ENCODE assay signal across 2 cellular contexts in the genomic region with DNA sequence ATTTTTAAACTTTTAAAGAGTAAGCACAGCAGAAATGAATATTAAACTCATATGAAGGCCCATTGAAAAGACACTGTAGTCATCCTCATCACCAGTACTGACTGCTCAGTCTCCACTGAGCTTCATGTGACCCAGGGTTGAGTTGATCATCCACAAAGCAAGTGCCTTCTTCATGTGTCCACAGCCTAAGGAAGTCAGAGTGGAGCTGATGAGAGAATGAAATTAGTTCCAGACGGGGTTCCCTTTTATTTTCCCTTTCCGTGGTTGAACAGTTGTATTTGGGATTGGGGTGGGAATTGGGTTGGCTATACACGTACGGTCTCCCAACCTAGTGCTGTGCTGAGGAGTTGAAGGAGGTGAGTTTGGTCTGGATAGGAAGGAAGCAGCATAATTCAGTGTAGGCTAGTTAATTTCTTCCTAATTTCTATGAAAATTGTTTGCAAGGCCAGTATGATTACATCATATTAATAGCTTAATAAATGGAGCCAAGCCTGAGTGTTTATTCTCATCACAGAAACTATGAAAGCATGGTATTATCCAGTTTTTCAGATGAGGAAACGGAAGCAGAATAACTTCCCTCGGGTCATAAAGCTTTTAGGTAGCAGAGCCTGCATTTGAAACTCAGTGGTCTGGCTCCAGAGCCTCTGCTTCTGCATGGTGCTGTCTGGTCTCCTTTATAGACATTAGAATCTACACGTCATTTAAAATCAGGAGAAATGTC.
TF ChIP-seq lines count a peak whose summit lies in the region.

No MANE protein-coding gene starts in this region.

TF ChIP-seq in SK-N-SH, 30 proteins besides CTCF, POLR2A, EP300 and RAD21 (continued from another document):
- TF ChIP-seq, protein P1, sequence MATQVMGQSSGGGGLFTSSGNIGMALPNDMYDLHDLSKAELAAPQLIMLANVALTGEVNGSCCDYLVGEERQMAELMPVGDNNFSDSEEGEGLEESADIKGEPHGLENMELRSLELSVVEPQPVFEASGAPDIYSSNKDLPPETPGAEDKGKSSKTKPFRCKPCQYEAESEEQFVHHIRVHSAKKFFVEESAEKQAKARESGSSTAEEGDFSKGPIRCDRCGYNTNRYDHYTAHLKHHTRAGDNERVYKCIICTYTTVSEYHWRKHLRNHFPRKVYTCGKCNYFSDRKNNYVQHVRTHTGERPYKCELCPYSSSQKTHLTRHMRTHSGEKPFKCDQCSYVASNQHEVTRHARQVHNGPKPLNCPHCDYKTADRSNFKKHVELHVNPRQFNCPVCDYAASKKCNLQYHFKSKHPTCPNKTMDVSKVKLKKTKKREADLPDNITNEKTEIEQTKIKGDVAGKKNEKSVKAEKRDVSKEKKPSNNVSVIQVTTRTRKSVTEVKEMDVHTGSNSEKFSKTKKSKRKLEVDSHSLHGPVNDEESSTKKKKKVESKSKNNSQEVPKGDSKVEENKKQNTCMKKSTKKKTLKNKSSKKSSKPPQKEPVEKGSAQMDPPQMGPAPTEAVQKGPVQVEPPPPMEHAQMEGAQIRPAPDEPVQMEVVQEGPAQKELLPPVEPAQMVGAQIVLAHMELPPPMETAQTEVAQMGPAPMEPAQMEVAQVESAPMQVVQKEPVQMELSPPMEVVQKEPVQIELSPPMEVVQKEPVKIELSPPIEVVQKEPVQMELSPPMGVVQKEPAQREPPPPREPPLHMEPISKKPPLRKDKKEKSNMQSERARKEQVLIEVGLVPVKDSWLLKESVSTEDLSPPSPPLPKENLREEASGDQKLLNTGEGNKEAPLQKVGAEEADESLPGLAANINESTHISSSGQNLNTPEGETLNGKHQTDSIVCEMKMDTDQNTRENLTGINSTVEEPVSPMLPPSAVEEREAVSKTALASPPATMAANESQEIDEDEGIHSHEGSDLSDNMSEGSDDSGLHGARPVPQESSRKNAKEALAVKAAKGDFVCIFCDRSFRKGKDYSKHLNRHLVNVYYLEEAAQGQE (IDR thresholded peaks at IDR 0.05; ENCODE audit: low read depth, low read length): no peak
- TF ChIP-seq RCOR1 (IDR thresholded peaks at IDR 0.05; ENCODE audit: low read length) (no peak), EZH2phosphoT487 (IDR thresholded peaks at IDR 0.05; ENCODE audit: borderline replicate concordance, low read depth) (no peak), YY1 (IDR thresholded peaks at IDR 0.05; ENCODE audit: low read depth) (no peak), JUND (IDR thresholded peaks at IDR 0.05) (no peak), SMC3 (IDR thresholded peaks at IDR 0.05; ENCODE audit: low read depth, low read length) (no peak), RFX5 (IDR thresholded peaks at IDR 0.05; ENCODE audit: low read length) (no peak), MXI1 (IDR thresholded peaks at IDR 0.05; ENCODE audit: low read depth, low read length) (no peak), FOXJ3 (CRISPR knock-in tag; IDR thresholded peaks at IDR 0.05) (no peak), MEF2A (IDR thresholded peaks at IDR 0.05; ENCODE audit: borderline replicate concordance, low read depth) (no peak), ELF1 (IDR thresholded peaks at IDR 0.05) (no peak), FOXM1 (IDR thresholded peaks at IDR 0.05; ENCODE audit: low read depth) (no peak), TEAD4 (IDR thresholded peaks at IDR 0.05; ENCODE audit: borderline replicate concordance, insufficient read depth) (no peak), TAF1 (IDR thresholded peaks at IDR 0.05; ENCODE audit: borderline replicate concordance, low read depth, low read length) (no peak), SIN3A (IDR thresholded peaks at IDR 0.05; ENCODE audit: borderline replicate concordance, low read depth, low read length) (no peak)
- TF ChIP-seq, protein P2, sequence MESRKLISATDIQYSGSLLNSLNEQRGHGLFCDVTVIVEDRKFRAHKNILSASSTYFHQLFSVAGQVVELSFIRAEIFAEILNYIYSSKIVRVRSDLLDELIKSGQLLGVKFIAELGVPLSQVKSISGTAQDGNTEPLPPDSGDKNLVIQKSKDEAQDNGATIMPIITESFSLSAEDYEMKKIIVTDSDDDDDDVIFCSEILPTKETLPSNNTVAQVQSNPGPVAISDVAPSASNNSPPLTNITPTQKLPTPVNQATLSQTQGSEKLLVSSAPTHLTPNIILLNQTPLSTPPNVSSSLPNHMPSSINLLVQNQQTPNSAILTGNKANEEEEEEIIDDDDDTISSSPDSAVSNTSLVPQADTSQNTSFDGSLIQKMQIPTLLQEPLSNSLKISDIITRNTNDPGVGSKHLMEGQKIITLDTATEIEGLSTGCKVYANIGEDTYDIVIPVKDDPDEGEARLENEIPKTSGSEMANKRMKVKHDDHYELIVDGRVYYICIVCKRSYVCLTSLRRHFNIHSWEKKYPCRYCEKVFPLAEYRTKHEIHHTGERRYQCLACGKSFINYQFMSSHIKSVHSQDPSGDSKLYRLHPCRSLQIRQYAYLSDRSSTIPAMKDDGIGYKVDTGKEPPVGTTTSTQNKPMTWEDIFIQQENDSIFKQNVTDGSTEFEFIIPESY (IDR thresholded peaks at IDR 0.05; ENCODE audit: borderline replicate concordance, low read depth): no peak
- TF ChIP-seq, protein P3, sequence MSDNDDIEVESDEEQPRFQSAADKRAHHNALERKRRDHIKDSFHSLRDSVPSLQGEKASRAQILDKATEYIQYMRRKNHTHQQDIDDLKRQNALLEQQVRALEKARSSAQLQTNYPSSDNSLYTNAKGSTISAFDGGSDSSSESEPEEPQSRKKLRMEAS (IDR thresholded peaks at IDR 0.05; ENCODE audit: low read depth): no peak

TF ChIP-seq in SK-N-SH treated with all-trans-retinoic acid at 6 μM for 48 hours, 23 proteins besides CTCF, POLR2A, EP300 and RAD21 (continued from another document):
- TF ChIP-seq, protein P4, sequence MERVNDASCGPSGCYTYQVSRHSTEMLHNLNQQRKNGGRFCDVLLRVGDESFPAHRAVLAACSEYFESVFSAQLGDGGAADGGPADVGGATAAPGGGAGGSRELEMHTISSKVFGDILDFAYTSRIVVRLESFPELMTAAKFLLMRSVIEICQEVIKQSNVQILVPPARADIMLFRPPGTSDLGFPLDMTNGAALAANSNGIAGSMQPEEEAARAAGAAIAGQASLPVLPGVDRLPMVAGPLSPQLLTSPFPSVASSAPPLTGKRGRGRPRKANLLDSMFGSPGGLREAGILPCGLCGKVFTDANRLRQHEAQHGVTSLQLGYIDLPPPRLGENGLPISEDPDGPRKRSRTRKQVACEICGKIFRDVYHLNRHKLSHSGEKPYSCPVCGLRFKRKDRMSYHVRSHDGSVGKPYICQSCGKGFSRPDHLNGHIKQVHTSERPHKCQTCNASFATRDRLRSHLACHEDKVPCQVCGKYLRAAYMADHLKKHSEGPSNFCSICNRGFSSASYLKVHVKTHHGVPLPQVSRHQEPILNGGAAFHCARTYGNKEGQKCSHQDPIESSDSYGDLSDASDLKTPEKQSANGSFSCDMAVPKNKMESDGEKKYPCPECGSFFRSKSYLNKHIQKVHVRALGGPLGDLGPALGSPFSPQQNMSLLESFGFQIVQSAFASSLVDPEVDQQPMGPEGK (CRISPR knock-in tag; IDR thresholded peaks at IDR 0.05; ENCODE audit: borderline replicate concordance): no peak
- no peak for TF ChIP-seq TCF4 (CRISPR knock-in tag; IDR thresholded peaks at IDR 0.05; ENCODE audit: borderline replicate concordance)
- no peak for TF ChIP-seq GLIS3 (CRISPR knock-in tag; IDR thresholded peaks at IDR 0.05)
- no peak for TF ChIP-seq RARB (CRISPR knock-in tag; IDR thresholded peaks at IDR 0.05)
- TF ChIP-seq, protein P5, sequence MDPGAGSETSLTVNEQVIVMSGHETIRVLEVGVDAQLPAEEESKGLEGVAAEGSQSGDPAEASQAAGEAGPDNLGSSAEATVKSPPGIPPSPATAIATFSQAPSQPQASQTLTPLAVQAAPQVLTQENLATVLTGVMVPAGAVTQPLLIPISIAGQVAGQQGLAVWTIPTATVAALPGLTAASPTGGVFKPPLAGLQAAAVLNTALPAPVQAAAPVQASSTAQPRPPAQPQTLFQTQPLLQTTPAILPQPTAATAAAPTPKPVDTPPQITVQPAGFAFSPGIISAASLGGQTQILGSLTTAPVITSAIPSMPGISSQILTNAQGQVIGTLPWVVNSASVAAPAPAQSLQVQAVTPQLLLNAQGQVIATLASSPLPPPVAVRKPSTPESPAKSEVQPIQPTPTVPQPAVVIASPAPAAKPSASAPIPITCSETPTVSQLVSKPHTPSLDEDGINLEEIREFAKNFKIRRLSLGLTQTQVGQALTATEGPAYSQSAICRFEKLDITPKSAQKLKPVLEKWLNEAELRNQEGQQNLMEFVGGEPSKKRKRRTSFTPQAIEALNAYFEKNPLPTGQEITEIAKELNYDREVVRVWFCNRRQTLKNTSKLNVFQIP (CRISPR knock-in tag; IDR thresholded peaks at IDR 0.05; ENCODE audit: borderline replicate concordance, low read depth): no peak
- TF ChIP-seq OSR1 (CRISPR knock-in tag; IDR thresholded peaks at IDR 0.05): no peak
- TF ChIP-seq, protein P6, sequence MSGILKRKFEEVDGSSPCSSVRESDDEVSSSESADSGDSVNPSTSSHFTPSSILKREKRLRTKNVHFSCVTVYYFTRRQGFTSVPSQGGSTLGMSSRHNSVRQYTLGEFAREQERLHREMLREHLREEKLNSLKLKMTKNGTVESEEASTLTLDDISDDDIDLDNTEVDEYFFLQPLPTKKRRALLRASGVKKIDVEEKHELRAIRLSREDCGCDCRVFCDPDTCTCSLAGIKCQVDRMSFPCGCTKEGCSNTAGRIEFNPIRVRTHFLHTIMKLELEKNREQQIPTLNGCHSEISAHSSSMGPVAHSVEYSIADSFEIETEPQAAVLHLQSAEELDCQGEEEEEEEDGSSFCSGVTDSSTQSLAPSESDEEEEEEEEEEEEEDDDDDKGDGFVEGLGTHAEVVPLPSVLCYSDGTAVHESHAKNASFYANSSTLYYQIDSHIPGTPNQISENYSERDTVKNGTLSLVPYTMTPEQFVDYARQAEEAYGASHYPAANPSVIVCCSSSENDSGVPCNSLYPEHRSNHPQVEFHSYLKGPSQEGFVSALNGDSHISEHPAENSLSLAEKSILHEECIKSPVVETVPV (CRISPR knock-in tag; IDR thresholded peaks at IDR 0.05): no peak
- TF ChIP-seq ISL1 (CRISPR knock-in tag; IDR thresholded peaks at IDR 0.05): no peak
- TF ChIP-seq TOX (CRISPR knock-in tag; IDR thresholded peaks at IDR 0.05; ENCODE audit: borderline replicate concordance): no peak
